8 cellular contexts compared by ENCODE assay signal in the genomic region with DNA sequence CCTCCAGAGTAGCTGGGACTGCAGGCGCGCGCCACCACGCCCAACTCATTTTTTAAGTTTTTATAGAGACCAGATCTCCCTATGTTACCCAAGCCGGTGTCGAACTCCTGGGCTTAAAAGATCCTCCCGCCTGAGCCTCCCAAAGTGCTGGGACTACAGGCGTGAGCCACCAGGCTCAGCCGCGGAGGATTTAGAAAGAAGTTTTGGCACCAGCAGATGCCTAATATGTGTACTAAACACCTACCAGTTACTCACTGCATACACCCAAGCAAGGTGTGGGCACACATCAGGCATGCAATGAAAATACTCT. TPM values are rescaled to one million over a fixed set of nuclear protein-coding genes. Genes with fewer than 3 reads are reported as not detected.
DNase-seq lines count a peak whose midpoint lies in the region; ATAC-seq, FAIRE-seq and TF ChIP-seq lines count a peak whose summit lies in the region.

No MANE protein-coding gene starts in this region.

- H3K27me3 ChIP-seq in right atrium auricular region (no peaks in the 10 kb centered on the region), breast epithelium (no peaks in the 10 kb centered on the region), mononuclear cell (ENCODE audit: insufficient read depth, low read length) (no peaks in the 10 kb centered on the region)

- H3K9me3 ChIP-seq in right atrium auricular region (no peaks in the 10 kb centered on the region), breast epithelium (no peaks in the 10 kb centered on the region), mononuclear cell (ENCODE audit: low read depth, low read length) (no peaks in the 10 kb centered on the region)

- intact Hi-C loops in left cardiac atrium (cut with DNase I), result loop anchor here in 1 of 2 donors (5.0 kb wide), 1 partner anchor 38 kb away; the partner anchor contains the start of gene ZFP82
- intact Hi-C loops in breast epithelium (cut with DNase I; ENCODE audit: low total_unique reads), result no loop called here

- TF ChIP-seq CTCF in right atrium auricular region (IDR thresholded peaks at IDR 0.05), result no peak
- TF ChIP-seq CTCF in breast epithelium (IDR thresholded peaks at IDR 0.05), result no peak
- no peak for TF ChIP-seq CTCF in D721Med (IDR thresholded peaks at IDR 0.05; ENCODE audit: insufficient read depth, missing control alignments)

- H3K4me3 ChIP-seq in right atrium auricular region (peak overlapping the region; percentile 55 to 79), breast epithelium (peak overlapping the region; percentile 73 to 89 (median 75)), mononuclear cell (ENCODE audit: low read length) (peak overlapping the region; percentile 84)

- FAIRE-seq in D721Med (lab: Jason Lieb, UNC), result no peak

- H3K36me3 ChIP-seq in right atrium auricular region (no peaks in the 10 kb centered on the region), breast epithelium (no peaks in the 10 kb centered on the region)

- H3K27ac ChIP-seq in right atrium auricular region, result peak overlapping the region; percentile 75 to 88
- peak overlapping the region; percentile 79 to 90 for H3K27ac ChIP-seq in breast epithelium

- ATAC-seq in left cardiac atrium, result no peak
- no peak for ATAC-seq in HG03045 (IDR thresholded peaks at IDR 0.05; ENCODE audit: unreplicated experiment)

- TF ChIP-seq POLR2A in breast epithelium (IDR thresholded peaks at IDR 0.05), result no peak

- DNase-seq in right atrium auricular region (ENCODE audit: low spot score) (no peak), left cardiac atrium (no peak), breast epithelium (ENCODE audit: low spot score in 2 of 2) (no peak), D721Med (ENCODE audit: insufficient read length, low spot score) (no peak), NCI-H2029 (lab: John Stamatoyannopoulos, UW) (no peak), NCI-H510A treated with DMSO at 0.1 percent for 48 hours (lab: John Stamatoyannopoulos, UW) (no peak)

- H3K4me1 ChIP-seq in right atrium auricular region (peaks cover 0 to 15% of the 10 kb centered on the region in 2 donors), breast epithelium (peaks cover 0 to 10% of the 10 kb centered on the region in 2 donors), mononuclear cell (ENCODE audit: insufficient read depth, low read length) (peaks cover 17% of the 10 kb centered on the region)

RNA-seq across cellular contexts. Expression of gene ZFP14, which starts 0.5 kb away (rescaled TPM):
- total RNA-seq in right atrium auricular region (1 to 10 TPM; 1.3 to 1.5 TPM), left cardiac atrium (1 to 10 TPM; 2.9 to 3.3 TPM), breast epithelium (10 to 100 TPM in 1 of 3 donors, 1 to 10 TPM in 2; 5.3 to 13.3 (median 8.5) TPM), mononuclear cell (4.4 TPM)

RNA-seq across cellular contexts. Expression of gene ZFP82, which starts 39.0 kb away (rescaled TPM):
- total RNA-seq in right atrium auricular region, result 1 to 10 TPM; 4.6 to 4.7 TPM
- total RNA-seq in left cardiac atrium, result 1 to 10 TPM; 3.8 to 4.7 TPM
- 10 to 100 TPM in 1 of 3 donors, 1 to 10 TPM in 2; 3.4 to 13.6 (median 9.5) TPM for total RNA-seq in breast epithelium
- 4.5 TPM for total RNA-seq in mononuclear cell
